Comparison of ENCODE assay signal across 18 cellular contexts in genomic region chr1:109163549-109163948, GRCh38. TPM values are rescaled to one million over a fixed set of nuclear protein-coding genes. Genes with fewer than 3 reads are reported as not detected.
DNase-seq lines count a peak whose midpoint lies in the region; ATAC-seq, FAIRE-seq and TF ChIP-seq lines count a peak whose summit lies in the region.
"Had no signal": no experiment of that assay in that cellular context is flagged by ENCODE, and none has a peak within 500 bp of the region (broad histone marks: within the 10 kb centered on the region; RNA-seq: fewer than 3 reads in every experiment).

No MANE protein-coding gene starts in this region.

- SMC1A ChIA-PET in GM12878 (lab: Charles Lee; ENCODE audit: uncharacterized antibody, unreplicated experiment): interaction anchor here (1.1 to 1.7 kb wide), 8 partner anchors 9 to 87 kb away, joined by 3 to 6 read pairs (median 4); partner anchors contain the start of gene TAF13

- ATAC-seq in GM12878 (peak; percentile 14), HG03439 (IDR thresholded peaks at IDR 0.05; ENCODE audit: unreplicated experiment) (no peak), HG03108 (IDR thresholded peaks at IDR 0.05; ENCODE audit: unreplicated experiment) (no peak), HG03159 (IDR thresholded peaks at IDR 0.05; ENCODE audit: unreplicated experiment) (no peak)

- in situ Hi-C loops in GM12878 (cut with MboI): no loop called here

- no peaks in the 10 kb centered on the region for H3K36me3 Mint-ChIP-seq in CD14-positive monocyte

- peak overlapping the region; percentile 42 to 91 (median 86) for H3K27ac Mint-ChIP-seq in CD14-positive monocyte

- H3K27me3 ChIP-seq in GM12878 (replicated peaks in 1 of 2; ENCODE audit: control insufficient read depth in 2 of 2, insufficient read depth in 2 of 2, low read length in 1 of 2) (no peaks in the 10 kb centered on the region), spleen (replicated peaks in 1 of 7) (no peaks in the 10 kb centered on the region)
- H3K27me3 ChIP-seq: BLaER1 had no signal

- H3K27ac ChIP-seq in GM12878 (ENCODE audit: control insufficient read depth, insufficient read depth) (no peak overlapping the region), spleen (peak overlapping the region in 7 of 8 donors; percentile 67 to 87 (median 79))
- H3K27ac ChIP-seq: BLaER1 had no signal

- H3K9me3 ChIP-seq in GM12878 (replicated peaks; ENCODE audit: control insufficient read depth, insufficient read depth, low read length) (no peaks in the 10 kb centered on the region), spleen (no peaks in the 10 kb centered on the region)
- H3K9me3 ChIP-seq: BLaER1 had no signal

- H3K9ac ChIP-seq in GM12878 (ENCODE audit: control insufficient read depth, insufficient read depth, low read length): no peak overlapping the region
- H3K9ac ChIP-seq: BLaER1 had no signal

- TF ChIP-seq POLR2A in NB4 (IDR thresholded peaks at IDR 0.05; ENCODE audit: extremely low read depth, insufficient read length): no peak
- no peak for TF ChIP-seq POLR2A in GM12878 (IDR thresholded peaks at IDR 0.05; ENCODE audit: low read depth, low read length)
- no peak for TF ChIP-seq POLR2A in spleen (IDR thresholded peaks at IDR 0.05)

- H3K4me3 ChIP-seq in NB4 (ENCODE audit: low read depth, low read length): no peak overlapping the region
- H3K4me3 ChIP-seq in GM12878: no peak overlapping the region
- H3K4me3 ChIP-seq in spleen: no peak overlapping the region
- H3K4me3 ChIP-seq: BLaER1 had no signal

- POLR2A ChIA-PET in GM12878 (lab: Charles Lee): interaction anchor here (0.8 kb wide), 1 partner anchor 9 kb away, joined by 4 read pairs; no protein-coding TSS in a partner anchor

- BruUV-seq in GM12878 (replicated peaks; lab: Mats Ljungman, UMichigan): no TSS peak

- H2AFZ ChIP-seq in GM12878 (ENCODE audit: control insufficient read depth, low read depth, low read length): no peak overlapping the region

- no peak for TF ChIP-seq RAD21 in GM12878 (IDR thresholded peaks at IDR 0.05; ENCODE audit: insufficient read depth, low read depth, low read length)

- RAD21 ChIA-PET in GM12878 (lab: Charles Lee; ENCODE audit: unreplicated experiment): interaction anchor here (1.5 kb wide), 1 partner anchor 33 kb away, joined by 3 read pairs; no protein-coding TSS in a partner anchor

- H3K36me3 ChIP-seq in GM12878 (ENCODE audit: control insufficient read depth in 2 of 2, insufficient read depth in 2 of 2, low read length in 1 of 2) (no peaks in the 10 kb centered on the region), spleen (no peaks in the 10 kb centered on the region)
- H3K36me3 ChIP-seq: BLaER1 had no signal

- TF ChIP-seq CTCF in CD14-positive monocyte (IDR thresholded peaks at IDR 0.05) (no peak), NB4 (IDR thresholded peaks at IDR 0.05; ENCODE audit: low read depth, low read length) (no peak), GM12878 (IDR thresholded peaks at IDR 0.05 in 2 of 3, conservative IDR thresholded peaks at IDR 0.05 in 1 of 3; ENCODE audit: control insufficient read depth in 2 of 3, extremely low read depth in 1 of 3, insufficient read depth in 1 of 3, low read depth in 3 of 3, low read length in 3 of 3) (no peak), spleen (IDR thresholded peaks at IDR 0.05 in 8 of 11, conservative IDR thresholded peaks at IDR 0.05 in 3 of 11) (no peak)

- H3K4me3 Mint-ChIP-seq in CD14-positive monocyte: peak overlapping the region in 1 of 2 donors; percentile 33

- H3K27me3 Mint-ChIP-seq in CD14-positive monocyte (ENCODE audit: low read depth in 3 of 3): no peaks in the 10 kb centered on the region

- no peak for FAIRE-seq in GM12878 (lab: Jason Lieb, UNC)
- FAIRE-seq: A204.1, H1 had no signal

- H3K79me2 ChIP-seq in GM12878 (ENCODE audit: control insufficient read depth, insufficient read depth, low read length): no peaks in the 10 kb centered on the region

- H3K4me2 ChIP-seq in GM12878 (ENCODE audit: control insufficient read depth, insufficient read depth): peak overlapping the region; percentile 50; the same call in 1 of the 2 replicates
- H3K4me2 ChIP-seq: BLaER1 had no signal

- DNase-seq in CD14-positive monocyte (ENCODE audit: low spot score) (no peak), NB4 (ENCODE audit: low read depth) (peak; percentile 38), GM12878 (ENCODE audit: low read depth, low spot score) (peak; percentile 9), spleen (no peak)
- DNase-seq: DMS 273 treated with DMSO at 0.1 percent for 48 hours, Kasumi-1, MM.1S, NCI-H1436, NCI-H2029, NCI-H524, RPMI8226, SIG-M5 had no signal

- H3K4me1 ChIP-seq in GM12878 (ENCODE audit: control insufficient read depth, insufficient read depth, low read length) (peaks cover 40% of the 10 kb centered on the region), spleen (peaks cover 2 to 69% (median 35%) of the 10 kb centered on the region in 6 donors)

- peaks cover 77% of the 10 kb centered on the region for H3K4me1 Mint-ChIP-seq in CD14-positive monocyte

- CTCF ChIA-PET in GM12878 (lab: Yijun Ruan, JAX): interaction anchor here (0.6 to 2.4 kb wide), 4 partner anchors 30 to 75 kb away, joined by 3 to 6 read pairs (median 4); a partner anchor contains a TSS

- intact Hi-C loops in CD14-positive monocyte (cut with micrococcal nuclease) (no loop called here), GM12878 (cut with micrococcal nuclease; ENCODE audit: unreplicated experiment) (loop anchor here (2.0 kb wide), 1 partner anchor 51 kb away; a partner anchor contains a TSS), spleen (cut with DNase I; ENCODE audit: low total_unique reads) (no loop called here)

- H4K20me1 ChIP-seq in GM12878 (ENCODE audit: control insufficient read depth, insufficient read depth): no peaks in the 10 kb centered on the region
- H4K20me1 ChIP-seq: BLaER1 had no signal

- TF ChIP-seq EP300 in GM12878 (IDR thresholded peaks at IDR 0.05; ENCODE audit: borderline replicate concordance in 1 of 2, control insufficient read depth in 1 of 2, low read depth in 2 of 2, low read length in 2 of 2): no peak

- H3K9me3 Mint-ChIP-seq in CD14-positive monocyte: no peaks in the 10 kb centered on the region

TF ChIP-seq in GM12878, 131 proteins besides CTCF, POLR2A, EP300 and RAD21:
- no peak for TF ChIP-seq ZZZ3 (IDR thresholded peaks at IDR 0.05; ENCODE audit: control insufficient read depth, insufficient read length, low read depth)
- no peak for TF ChIP-seq EGR1 (IDR thresholded peaks at IDR 0.05; ENCODE audit: borderline replicate concordance in 1 of 2, low read depth in 2 of 2, low read length in 2 of 2)
- 0 out of 2 replicates have a peak, but pooled peaks have one; percentile 12 for TF ChIP-seq JUNB (IDR thresholded peaks at IDR 0.05)
- no peak for TF ChIP-seq CREB1 (IDR thresholded peaks at IDR 0.05; ENCODE audit: low read depth)
- peak; percentile 54; the same call in 1 of the 2 replicates for TF ChIP-seq RUNX3 (IDR thresholded peaks at IDR 0.05; ENCODE audit: low read length)

RNA-seq across cellular contexts. Expression of gene ELAPOR1, which starts 49.6 kb away (rescaled TPM):
- polyA plus RNA-seq in CD14-positive monocyte: not detected
- total RNA-seq in GM12878 (2013; cell fraction: nucleolus; rRNA removed): 0.56 and 1.3 TPM in 2 replicates
- 0.05 TPM in 1 of 2 replicates, not detected in the other for total RNA-seq in GM12878 (2014; rRNA removed)
- 0.05 and 0.18 TPM in 2 replicates for total RNA-seq in GM12878 (2014; rRNA removed; fragmentation: Illumina TruSeq; extraction: Trizol)
- 0.21 TPM in 1 of 2 replicates, not detected in the other for total RNA-seq in GM12878 (2021)
- polyA plus RNA-seq in GM12878 (2011; ENCODE audit: low read depth): not detected
- polyA plus RNA-seq in GM12878 (2011; rRNA removed): 1.2 and 2.1 TPM in 2 replicates
- polyA plus RNA-seq in GM12878 (2011; cell fraction: cytosol; rRNA removed): 2.2 and 2.8 TPM in 2 replicates
- polyA plus RNA-seq in GM12878 (2011; cell fraction: nucleus; rRNA removed): 4.0 and 5.8 TPM in 2 replicates
- polyA plus RNA-seq in GM12878 (2012): 0.08 TPM in 1 of 2 replicates, not detected in the other
- 0.07 and 0.10 TPM in 2 replicates for polyA plus RNA-seq in GM12878 (2014; fragmentation: Illumina TruSeq; extraction: Trizol)
- under 1 TPM; 0.04 to 0.24 TPM for polyA plus RNA-seq in GM12878 (2014; fragmentation: Nextera tagmentation; extraction: Ambion mirVana)
- 0.05 and 0.06 TPM in 2 replicates for polyA plus RNA-seq in GM12878 (2014; rRNA removed)
- polyA plus RNA-seq in GM12878 (2016; fragmentation: Nextera tagmentation; extraction: Ambion mirVana): under 1 TPM in 1 of 2 experiments, not detected in 1; 0.47 TPM
- polyA minus RNA-seq in GM12878 (2011; rRNA and poly(A)+ RNA removed): 2.7 and 3.7 TPM in 2 replicates
- 1.0 and 1.7 TPM in 2 replicates for polyA minus RNA-seq in GM12878 (2011; cell fraction: cytosol; rRNA and poly(A)+ RNA removed)
- polyA minus RNA-seq in GM12878 (2011; cell fraction: nucleus; rRNA and poly(A)+ RNA removed): 1.1 and 1.3 TPM in 2 replicates
- 10 to 100 TPM in 1 of 7 donors, 1 to 10 TPM in 6; 2.3 to 10.3 (median 5.5) TPM for total RNA-seq in spleen
- polyA plus RNA-seq in spleen: under 1 TPM; 0.26 to 0.36 (median 0.32) TPM

RNA-seq across cellular contexts. Expression of gene SARS1, which starts 50.2 kb away (rescaled TPM):
- polyA plus RNA-seq in CD14-positive monocyte: 100 to 1,000 TPM in 1 of 2 donors, 10 to 100 TPM in 1; 99.1 to 107 TPM
- 124 and 126 TPM in 2 replicates for total RNA-seq in GM12878 (2013; cell fraction: nucleolus; rRNA removed)
- total RNA-seq in GM12878 (2014; rRNA removed): 120 and 123 TPM in 2 replicates
- 133 and 137 TPM in 2 replicates for total RNA-seq in GM12878 (2014; rRNA removed; fragmentation: Illumina TruSeq; extraction: Trizol)
- 110 and 115 TPM in 2 replicates for total RNA-seq in GM12878 (2021)
- polyA plus RNA-seq in GM12878 (2011; ENCODE audit: low read depth): 93.3 TPM
- 87.1 and 116 TPM in 2 replicates for polyA plus RNA-seq in GM12878 (2011; rRNA removed)
- 109 and 122 TPM in 2 replicates for polyA plus RNA-seq in GM12878 (2011; cell fraction: cytosol; rRNA removed)
- 128 and 149 TPM in 2 replicates for polyA plus RNA-seq in GM12878 (2011; cell fraction: nucleus; rRNA removed)
- 102 and 112 TPM in 2 replicates for polyA plus RNA-seq in GM12878 (2012)
- 139 and 152 TPM in 2 replicates for polyA plus RNA-seq in GM12878 (2014; fragmentation: Illumina TruSeq; extraction: Trizol)
- polyA plus RNA-seq in GM12878 (2014; fragmentation: Nextera tagmentation; extraction: Ambion mirVana): 100 to 1,000 TPM; 148 to 202 TPM
- 103 and 110 TPM in 2 replicates for polyA plus RNA-seq in GM12878 (2014; rRNA removed)
- polyA plus RNA-seq in GM12878 (2016; fragmentation: Nextera tagmentation; extraction: Ambion mirVana): 100 to 1,000 TPM; 163 to 168 TPM
- 83.7 and 94.1 TPM in 2 replicates for polyA minus RNA-seq in GM12878 (2011; rRNA and poly(A)+ RNA removed)
- 26.5 and 31.2 TPM in 2 replicates for polyA minus RNA-seq in GM12878 (2011; cell fraction: cytosol; rRNA and poly(A)+ RNA removed)
- polyA minus RNA-seq in GM12878 (2011; cell fraction: nucleus; rRNA and poly(A)+ RNA removed): 44.6 and 53.6 TPM in 2 replicates
- 100 to 1,000 TPM in 3 of 7 donors, 10 to 100 TPM in 4; 98.5 to 138 (median 99.4) TPM for total RNA-seq in spleen
- 10 to 100 TPM; 47.2 to 63.2 (median 50.1) TPM for polyA plus RNA-seq in spleen

Comparison
In these comparisons a context has a peak if more than half of its experiments do, and no peak if none do; other contexts are left out.
1. DNase-seq: peak in NB4 (single experiment) and GM12878 (single experiment); none in CD14-positive monocyte (single experiment) and spleen (single experiment).